In the genomic region with DNA sequence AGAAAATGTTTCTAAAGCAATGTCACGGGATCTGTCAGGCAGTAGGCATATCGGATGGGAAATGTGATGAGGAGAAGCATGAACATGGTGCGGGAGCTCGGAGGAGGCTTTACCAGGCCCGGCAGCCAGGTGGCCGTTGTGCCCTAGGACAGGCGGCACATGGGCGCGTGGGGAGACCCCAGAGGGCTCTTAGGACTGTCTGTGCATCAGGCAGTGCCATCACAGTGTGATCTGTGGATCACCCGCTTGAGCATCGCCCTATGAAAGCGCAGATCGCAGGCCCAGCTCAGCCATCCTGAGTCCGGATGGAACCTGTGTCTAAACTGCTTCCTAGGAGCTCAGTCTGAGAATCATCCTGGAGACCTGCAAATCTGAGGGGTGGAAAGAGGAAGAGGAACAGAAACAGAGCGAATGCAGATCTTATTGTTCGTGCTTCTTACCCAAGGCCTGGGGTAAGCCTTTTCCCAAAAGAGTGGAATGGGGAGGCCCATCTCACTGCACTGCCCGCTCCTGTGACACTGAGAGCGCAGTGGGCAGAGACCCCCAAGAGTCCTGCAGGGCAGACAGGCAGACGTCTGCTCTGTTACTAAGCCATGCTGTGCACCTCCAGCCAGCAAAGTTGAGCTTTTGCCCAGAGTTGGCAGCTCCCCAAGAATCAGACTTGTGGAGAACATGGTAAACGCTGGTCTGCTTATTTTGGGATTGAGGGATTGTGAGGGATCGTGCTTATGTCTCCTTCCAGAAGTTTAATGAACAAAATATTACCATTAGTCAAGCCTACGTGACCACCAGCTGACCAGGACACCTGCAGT, we compare ENCODE assay signal across 10 cellular contexts.
DNase-seq lines count a peak whose midpoint lies in the region; ATAC-seq and TF ChIP-seq lines count a peak whose summit lies in the region.
"Had no signal": no experiment of that assay in that cellular context is flagged by ENCODE, and none has a peak within 500 bp of the region (broad histone marks: within the 10 kb centered on the region; RNA-seq: fewer than 3 reads in every experiment).

No MANE protein-coding gene starts in this region.

- no peak overlapping the region for H2BK5ac ChIP-seq in IMR-90 (ENCODE audit: low read depth, low read length, poor library complexity, severe bottlenecking)

- no peak overlapping the region for H3K4me2 ChIP-seq in IMR-90 (ENCODE audit: low read depth, low read length)
- no peak overlapping the region for H3K4me2 ChIP-seq in OCI-LY7 (ENCODE audit: low read length)
- H3K4me2 ChIP-seq: PC-9 had no signal

- H4K91ac ChIP-seq in IMR-90 (ENCODE audit: insufficient read depth, low read depth, low read length) = no peak overlapping the region

- no peak overlapping the region for H3K14ac ChIP-seq in IMR-90 (replicated peaks; ENCODE audit: low read depth, low read length)

- H2BK15ac ChIP-seq in IMR-90 (ENCODE audit: low read depth, low read length) = no peak overlapping the region

- TF ChIP-seq RAD21 in IMR-90 (IDR thresholded peaks at IDR 0.05; ENCODE audit: low read length) = no peak

- TF ChIP-seq POLR2A in IMR-90 (IDR thresholded peaks at IDR 0.05; ENCODE audit: low read depth, low read length) = no peak
- no peak for TF ChIP-seq POLR2A in gastrocnemius medialis (IDR thresholded peaks at IDR 0.05)

- H3K18ac ChIP-seq in IMR-90 (ENCODE audit: low read depth, low read length) = no peak overlapping the region

- ATAC-seq in IMR-90 (ENCODE audit: low read depth) (peak; percentile 57; the same call in 1 of the 2 replicates), left cardiac atrium (peak; percentile 7 to 23), gastrocnemius medialis (peak in 1 of 2 donors; percentile 40), HG02763 (IDR thresholded peaks at IDR 0.05; ENCODE audit: unreplicated experiment) (no peak)

- H3K27ac ChIP-seq in IMR-90 (ENCODE audit: insufficient read depth, low read length) = no peak overlapping the region
- no peak overlapping the region for H3K27ac ChIP-seq in gastrocnemius medialis
- no peak overlapping the region for H3K27ac ChIP-seq in OCI-LY7 (ENCODE audit: low read depth, low read length, poor library complexity, severe bottlenecking)
- H3K27ac ChIP-seq: pancreas, PC-9 had no signal

- H3K27me3 ChIP-seq in IMR-90 (ENCODE audit: control insufficient read depth, insufficient read depth, low read length) = no peaks in the 10 kb centered on the region; the same call in 1 of the 2 replicates
- no peaks in the 10 kb centered on the region for H3K27me3 ChIP-seq in gastrocnemius medialis
- H3K27me3 ChIP-seq: pancreas had no signal

- WGBS in IMR-90 (ENCODE audit: extremely low coverage in 2 of 2, insufficient read length in 1 of 2), 2 experiments = 80% methylated on average over 7 of the region's 22 CpGs; no CpG with 5 or more reads in 1 of the 2 experiments

- in situ Hi-C loops in IMR-90 (cut with MboI; ENCODE audit: low sequenced_read_pairs) = no loop called here
- in situ Hi-C loops in gastrocnemius medialis (cut with MboI; ENCODE audit: low sequenced_read_pairs in 4 of 4) = no loop called here

- no peak overlapping the region for H2AK9ac ChIP-seq in IMR-90 (replicated peaks; ENCODE audit: low read depth, low read length, poor library complexity)

- H3K4me3 ChIP-seq in IMR-90 (ENCODE audit: insufficient read depth, low read depth, low read length) = no peak overlapping the region
- H3K4me3 ChIP-seq in gastrocnemius medialis = no peak overlapping the region
- no peak overlapping the region for H3K4me3 ChIP-seq in OCI-LY7 (ENCODE audit: low read depth, low read length, poor library complexity, severe bottlenecking)
- H3K4me3 ChIP-seq: pancreas, PC-9 had no signal

- DNase-seq in IMR-90 (peak; percentile 25), RPMI8226 (peak; percentile 27), left cardiac atrium (peak; percentile 73), gastrocnemius medialis (peak; percentile 36 to 51), T-helper 9 cell (no peak), OCI-LY7 (ENCODE audit: low spot score) (no peak)
- no peak for DNase-seq in activated CD4-positive, alpha-beta T cell treated with anti-CD3 and anti-CD28 coated beads, Interleukin-2, amount 50 U/mL, for 1 hour
- DNase-seq: PC-9 had no signal

- H4K20me1 ChIP-seq in IMR-90 (ENCODE audit: insufficient read depth, low read length) (no peaks in the 10 kb centered on the region), OCI-LY7 (ENCODE audit: insufficient read depth, low read length) (no peaks in the 10 kb centered on the region)

- H3K79me2 ChIP-seq in OCI-LY7 (ENCODE audit: insufficient read depth, low read depth, low read length) = no peaks in the 10 kb centered on the region

- H3K4me1 ChIP-seq in IMR-90 (ENCODE audit: control insufficient read depth, insufficient read depth, low read length) (peaks cover 1% of the 10 kb centered on the region; the same call in 1 of the 2 replicates), gastrocnemius medialis (peaks cover 19 to 24% of the 10 kb centered on the region in 2 donors), OCI-LY7 (ENCODE audit: insufficient read depth, low read length, poor library complexity, severe bottlenecking) (no peaks in the 10 kb centered on the region)
- H3K4me1 ChIP-seq: pancreas had no signal

- H3K36me3 ChIP-seq in IMR-90 (ENCODE audit: control insufficient read depth, insufficient read depth, low read length) (no peaks in the 10 kb centered on the region), gastrocnemius medialis (no peaks in the 10 kb centered on the region), OCI-LY7 (ENCODE audit: insufficient read depth, low read length) (no peaks in the 10 kb centered on the region)
- H3K36me3 ChIP-seq: pancreas had no signal

- H2AFZ ChIP-seq in IMR-90 (replicated peaks; ENCODE audit: low read length, poor library complexity) (no peak overlapping the region), OCI-LY7 (ENCODE audit: low read length) (no peak overlapping the region)
- H2AFZ ChIP-seq: PC-9 had no signal

- dilution Hi-C loops in IMR-90 (cut with HindIII; ENCODE audit: low sequenced_read_pairs, unreplicated experiment) = no loop called here

- no peaks in the 10 kb centered on the region for H3K79me1 ChIP-seq in IMR-90 (ENCODE audit: low read depth in 1 of 2, low read length in 2 of 2)

- POLR2A ChIA-PET in IMR-90 (lab: Charles Lee; ENCODE audit: unreplicated experiment) (no interaction called here), OCI-LY7 (lab: Charles Lee) (no interaction called here)

- H2AK5ac ChIP-seq in IMR-90 (ENCODE audit: low read depth, low read length) = no peak overlapping the region

- CTCF ChIA-PET in IMR-90 (lab: Yijun Ruan, JAX) = interaction anchor here (1.1 kb wide), 1 partner anchor 85 kb away, joined by 3 read pairs; no protein-coding TSS in a partner anchor
- CTCF ChIA-PET in OCI-LY7 (lab: Charles Lee; ENCODE audit: unreplicated experiment) = no interaction called here

- no peaks in the 10 kb centered on the region for H3K9me2 ChIP-seq in OCI-LY7 (ENCODE audit: insufficient read depth, low read length)

- intact Hi-C loops in IMR-90 (cut with micrococcal nuclease) (no loop called here), left cardiac atrium (cut with DNase I) (no loop called here), gastrocnemius medialis (cut with DNase I; ENCODE audit: low total_unique reads) (no loop called here), OCI-LY7 (cut with micrococcal nuclease; ENCODE audit: unreplicated experiment) (no loop called here)

- BruUV-seq in IMR-90 (replicated peaks; lab: Mats Ljungman, UMichigan) (no TSS peak), OCI-LY7 (replicated peaks; lab: Mats Ljungman, UMichigan) (no TSS peak)

- H2BK20ac ChIP-seq in IMR-90 (ENCODE audit: low read depth, low read length) = no peak overlapping the region

- H3K9me3 ChIP-seq in IMR-90 (ENCODE audit: control insufficient read depth, insufficient read depth, low read length) (no peaks in the 10 kb centered on the region), gastrocnemius medialis (no peaks in the 10 kb centered on the region), OCI-LY7 (ENCODE audit: low read length) (no peaks in the 10 kb centered on the region)
- H3K9me3 ChIP-seq: pancreas had no signal

- H2BK120ac ChIP-seq in IMR-90 (ENCODE audit: low read depth, low read length) = no peak overlapping the region

- no peak overlapping the region for H3K9ac ChIP-seq in IMR-90 (ENCODE audit: low read depth, low read length)

- no peaks in the 10 kb centered on the region for H3K9me1 ChIP-seq in IMR-90 (ENCODE audit: insufficient read depth, low read length)

- no peak overlapping the region for H4K8ac ChIP-seq in IMR-90 (ENCODE audit: low read depth in 2 of 2, low read length in 2 of 2)

- TF ChIP-seq CTCF in IMR-90 (conservative IDR thresholded peaks at IDR 0.05; ENCODE audit: low read depth, low read length) (no peak), gastrocnemius medialis (IDR thresholded peaks at IDR 0.05 in 4 of 5, conservative IDR thresholded peaks at IDR 0.05 in 1 of 5) (no peak), OCI-LY7 (conservative IDR thresholded peaks at IDR 0.05; ENCODE audit: low read length) (no peak)

- H4K5ac ChIP-seq in IMR-90 (ENCODE audit: low read depth, low read length) = no peak overlapping the region

- no peak overlapping the region for H3K23ac ChIP-seq in IMR-90 (ENCODE audit: low read depth, low read length)

- H3K4ac ChIP-seq in IMR-90 (ENCODE audit: low read depth, low read length) = no peak overlapping the region

- H3K56ac ChIP-seq in IMR-90 (ENCODE audit: extremely low read depth, insufficient read depth, low read length) = no peak overlapping the region

TF ChIP-seq in IMR-90, 13 proteins besides CTCF, POLR2A, EP300 and RAD21 (continues in another document):
- TF ChIP-seq CEBPB (IDR thresholded peaks at IDR 0.05; ENCODE audit: low read depth, low read length) = no peak
- TF ChIP-seq FOS (IDR thresholded peaks at IDR 0.05; ENCODE audit: low read depth, low read length) = no peak
- TF ChIP-seq BHLHE40 (IDR thresholded peaks at IDR 0.05; ENCODE audit: low read depth, low read length) = no peak
- no peak for TF ChIP-seq MAZ (IDR thresholded peaks at IDR 0.05; ENCODE audit: borderline replicate concordance, low read depth, low read length)
- no peak for TF ChIP-seq CHD1 (IDR thresholded peaks at IDR 0.05; ENCODE audit: low read depth, low read length)
- no peak for TF ChIP-seq MAFK (IDR thresholded peaks at IDR 0.05; ENCODE audit: low read depth, low read length)
- TF ChIP-seq RFX5 (IDR thresholded peaks at IDR 0.05; ENCODE audit: low read depth, low read length) = no peak
- no peak for TF ChIP-seq SMC3 (IDR thresholded peaks at IDR 0.05; ENCODE audit: low read depth, low read length)
- no peak for TF ChIP-seq RCOR1 (IDR thresholded peaks at IDR 0.05; ENCODE audit: insufficient replicate concordance, low read length)
- no peak for TF ChIP-seq NFE2L2 (IDR thresholded peaks at IDR 0.05; ENCODE audit: low read depth, low read length)
- TF ChIP-seq MXI1 (IDR thresholded peaks at IDR 0.05; ENCODE audit: borderline replicate concordance, low read depth, low read length) = no peak

Comparison
In these comparisons a context has a peak if more than half of its experiments do, and no peak if none do; other contexts are left out.
1. DNase-seq: peak in IMR-90 (single experiment), RPMI8226 (single experiment), left cardiac atrium (single experiment) and gastrocnemius medialis (2 of 2); none in T-helper 9 cell (single experiment), OCI-LY7 (single experiment) and activated CD4-positive, alpha-beta T cell treated with anti-CD3 and anti-CD28 coated beads, Interleukin-2, amount 50 U/mL, for 1 hour (single experiment).